9 cellular contexts compared by ENCODE assay signal in the genomic region with DNA sequence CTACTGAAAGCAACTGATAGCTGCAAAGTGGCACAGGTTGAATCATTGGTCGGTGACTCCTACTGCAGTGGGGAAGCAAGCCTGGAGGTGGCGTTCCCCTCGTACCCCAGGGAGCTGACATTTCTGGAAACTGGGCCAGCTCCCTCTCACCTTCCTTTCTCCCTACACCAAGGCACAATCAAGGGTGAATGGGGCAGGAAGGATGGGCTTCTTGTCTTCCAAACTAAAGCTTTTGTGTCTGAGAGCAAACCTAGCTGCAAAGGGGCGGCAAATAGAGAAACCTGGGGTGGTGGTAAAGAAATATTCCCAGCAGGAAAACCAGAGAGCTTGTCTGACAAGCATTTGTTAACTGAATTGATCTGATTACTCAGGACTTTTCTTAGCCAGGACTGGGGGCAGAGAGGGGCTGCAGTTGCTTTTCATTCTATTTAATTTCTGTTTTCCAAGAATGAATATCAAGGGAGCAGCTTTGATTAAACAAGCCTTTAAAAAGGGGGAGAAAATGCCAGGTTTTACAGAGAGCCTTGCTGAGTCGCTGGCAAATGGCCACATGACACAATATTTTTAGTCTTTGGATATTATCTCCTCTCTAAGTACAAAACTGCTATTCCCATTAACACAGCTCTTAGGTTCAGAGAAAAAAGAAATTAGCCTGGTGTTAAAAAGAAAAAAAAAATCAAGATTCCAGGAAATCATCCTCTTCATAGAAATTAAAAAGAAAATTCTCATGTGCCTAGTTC. TPM values are rescaled to one million over a fixed set of nuclear protein-coding genes. Genes with fewer than 3 reads are reported as not detected.
DNase-seq lines count a peak whose midpoint lies in the region; ATAC-seq and TF ChIP-seq lines count a peak whose summit lies in the region.
"Had no signal": no experiment of that assay in that cellular context is flagged by ENCODE, and none has a peak within 500 bp of the region (broad histone marks: within the 10 kb centered on the region; RNA-seq: fewer than 3 reads in every experiment).

No MANE protein-coding gene starts in this region.

- TF ChIP-seq CTCF in SK-N-SH (IDR thresholded peaks at IDR 0.05) (no peak; the same call in 1 of the 2 replicates), fibroblast of mammary gland (conservative IDR thresholded peaks at IDR 0.05; ENCODE audit: control insufficient read depth, insufficient read depth, low read depth, low read length) (peak; percentile 10)

- DNase-seq in SK-N-SH: no peak
- DNase-seq in fibroblast of mammary gland (ENCODE audit: low read depth): peak; percentile 23
- peak; percentile 28 for DNase-seq in retina
- no peak for DNase-seq in UCSD-AML1 (lab: John Stamatoyannopoulos, UW; ENCODE audit: unreplicated experiment)
- DNase-seq: Caco-2, NCI-H226 had no signal

- no peak overlapping the region for H3K4me3 ChIP-seq in HUES6 (ENCODE audit: low read depth, low read length)
- no peak overlapping the region for H3K4me3 ChIP-seq in SK-N-SH (ENCODE audit: low read depth in 2 of 2, low read length in 1 of 2)
- H3K4me3 ChIP-seq in fibroblast of mammary gland (ENCODE audit: control insufficient read depth, low read depth, low read length): no peak overlapping the region

- peak overlapping the region; percentile 24; the same call in 1 of the 2 replicates for H2AFZ ChIP-seq in SK-N-SH (ENCODE audit: low read depth)

- H3K27ac ChIP-seq in HUES6 (ENCODE audit: low read depth, low read length): 0 out of 2 replicates have a peak overlapping the region, but pooled peaks have one; percentile 12
- H3K27ac ChIP-seq in SK-N-SH (ENCODE audit: low read depth in 2 of 2, low read length in 1 of 2): no peak overlapping the region

- H3K4me1 ChIP-seq in HUES6 (ENCODE audit: control insufficient read depth, insufficient read depth, low read length) (peaks cover 39% of the 10 kb centered on the region), SK-N-SH (ENCODE audit: control insufficient read depth in 1 of 2, insufficient read depth in 2 of 2, low read depth in 1 of 2, low read length in 1 of 2) (peaks cover 7 to 16% of the 10 kb centered on the region in 2 experiments)
- H3K4me1 ChIP-seq: Caco-2 had no signal

- CTCF ChIA-PET in SK-N-SH (lab: Yijun Ruan, JAX): interaction anchor here (0.8 to 3.3 kb wide), 9 partner anchors 9 to 232 kb away, joined by 3 to 15 read pairs (median 6); no protein-coding TSS in a partner anchor

- H3K9ac ChIP-seq in HUES6 (ENCODE audit: low read length) (no peak overlapping the region), SK-N-SH (no peak overlapping the region)

- no peaks in the 10 kb centered on the region for H3K9me3 ChIP-seq in HUES6 (ENCODE audit: control insufficient read depth, insufficient read depth, low read depth, low read length)
- H3K9me3 ChIP-seq in SK-N-SH: no peaks in the 10 kb centered on the region
- H3K9me3 ChIP-seq: Caco-2 had no signal

- TF ChIP-seq RAD21 in SK-N-SH (IDR thresholded peaks at IDR 0.05; ENCODE audit: low read length): 0 out of 2 replicates have a peak, but pooled peaks have one; percentile 1

- no peak for ATAC-seq in HG03378 (IDR thresholded peaks at IDR 0.05; ENCODE audit: unreplicated experiment)
- no peak for ATAC-seq in HG02885 (IDR thresholded peaks at IDR 0.05; ENCODE audit: poor library complexity, unreplicated experiment)

- WGBS in SK-N-SH (ENCODE audit: low lambda C conversion rate): 75% methylated on average over 5 of the region's 5 CpGs

- no peaks in the 10 kb centered on the region for H3F3A ChIP-seq in SK-N-SH (replicated peaks; ENCODE audit: insufficient read depth)

- no peak for TF ChIP-seq EP300 in SK-N-SH (IDR thresholded peaks at IDR 0.05; ENCODE audit: borderline replicate concordance in 1 of 2, low read depth in 1 of 2, low read length in 1 of 2)

- H3K36me3 ChIP-seq in HUES6 (ENCODE audit: control insufficient read depth, insufficient read depth, low read length) (no peaks in the 10 kb centered on the region), SK-N-SH (replicated peaks in 1 of 2; ENCODE audit: control insufficient read depth in 1 of 2, insufficient read depth in 2 of 2, low read length in 1 of 2) (no peaks in the 10 kb centered on the region)

- no peaks in the 10 kb centered on the region for H4K20me1 ChIP-seq in SK-N-SH (ENCODE audit: insufficient read depth)

- H3K79me2 ChIP-seq in SK-N-SH (ENCODE audit: insufficient read depth): no peaks in the 10 kb centered on the region

- POLR2A ChIA-PET in SK-N-SH (lab: Yijun Ruan, JAX): interaction anchor here (1.5 kb wide), 1 partner anchor 21 kb away, joined by 3 read pairs; no protein-coding TSS in a partner anchor

- H3K27me3 ChIP-seq in HUES6 (ENCODE audit: control insufficient read depth, insufficient read depth, low read length) (no peaks in the 10 kb centered on the region), SK-N-SH (ENCODE audit: insufficient read depth) (no peaks in the 10 kb centered on the region; the same call in 1 of the 2 replicates)

- H3K4me2 ChIP-seq in SK-N-SH: peak overlapping the region; percentile 27; the same call in 1 of the 2 replicates

- H3K9me2 ChIP-seq in SK-N-SH: no peaks in the 10 kb centered on the region

TF ChIP-seq in SK-N-SH, 30 proteins besides CTCF, POLR2A, EP300 and RAD21:
- TF ChIP-seq, protein P1, sequence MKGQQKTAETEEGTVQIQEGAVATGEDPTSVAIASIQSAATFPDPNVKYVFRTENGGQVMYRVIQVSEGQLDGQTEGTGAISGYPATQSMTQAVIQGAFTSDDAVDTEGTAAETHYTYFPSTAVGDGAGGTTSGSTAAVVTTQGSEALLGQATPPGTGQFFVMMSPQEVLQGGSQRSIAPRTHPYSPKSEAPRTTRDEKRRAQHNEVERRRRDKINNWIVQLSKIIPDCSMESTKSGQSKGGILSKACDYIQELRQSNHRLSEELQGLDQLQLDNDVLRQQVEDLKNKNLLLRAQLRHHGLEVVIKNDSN (IDR thresholded peaks at IDR 0.05; ENCODE audit: borderline replicate concordance, low read depth): 0 out of 2 replicates have a peak, but pooled peaks have one; percentile 21
- no peak for TF ChIP-seq MEF2A (IDR thresholded peaks at IDR 0.05; ENCODE audit: borderline replicate concordance, low read depth)

RNA-seq across cellular contexts. Expression of gene CDHR3, which starts 27.8 kb away (rescaled TPM):
- polyA plus RNA-seq in SK-N-SH (2012; rRNA removed): 7.5 and 9.7 TPM in 2 replicates
- 4.4 and 5.6 TPM in 2 replicates for polyA plus RNA-seq in SK-N-SH (2012; cell fraction: cytosol; rRNA removed)
- polyA plus RNA-seq in SK-N-SH (2012; cell fraction: nucleus; rRNA removed): 24.2 and 29.5 TPM in 2 replicates

Comparison
In these comparisons a context has a peak if more than half of its experiments do, and no peak if none do; other contexts are left out.
1. DNase-seq: peak in fibroblast of mammary gland (single experiment) and retina (single experiment); none in SK-N-SH (single experiment) and UCSD-AML1 (single experiment).